13 cellular contexts compared by ENCODE assay signal in genomic region chr20:63070301-63070625, GRCh38.
DNase-seq lines count a peak whose midpoint lies in the region; ATAC-seq and TF ChIP-seq lines count a peak whose summit lies in the region.
"Had no signal": no experiment of that assay in that cellular context is flagged by ENCODE, and none has a peak within 500 bp of the region (broad histone marks: within the 10 kb centered on the region; RNA-seq: fewer than 3 reads in every experiment).

No MANE protein-coding gene starts in this region.

- ATAC-seq in left cardiac atrium (no peak), WTC11 (no peak), HG03442 (IDR thresholded peaks at IDR 0.05; ENCODE audit: unreplicated experiment) (no peak)
- no peak for ATAC-seq in CD4-positive, alpha-beta T cell (ENCODE audit: poor library complexity)

- H3K4me3 Mint-ChIP-seq in WTC11: no peak overlapping the region
- no peak overlapping the region for H3K4me3 Mint-ChIP-seq in CD4-positive, alpha-beta T cell
- H3K4me3 Mint-ChIP-seq: B cell; CD8-positive, alpha-beta memory T cell had no signal

- CTCF ChIA-PET in WTC11 (lab: Charles Lee): interaction anchor here (0.6 to 3.7 kb wide), 4 partner anchors 14 to 153 kb away, joined by 4 to 12 read pairs (median 6); no protein-coding TSS in a partner anchor
- CTCF ChIA-PET in CD4-positive, alpha-beta T cell (lab: Charles Lee): no interaction called here

- no peaks in the 10 kb centered on the region for H3K36me3 ChIP-seq in left ventricle myocardium inferior

- POLR2A ChIA-PET in WTC11 (lab: Charles Lee): interaction anchor here (1.0 kb wide), 1 partner anchor 12 kb away, joined by 6 read pairs; no protein-coding TSS in a partner anchor
- POLR2A ChIA-PET in CD4-positive, alpha-beta T cell (lab: Charles Lee): no interaction called here

- H3K36me3 Mint-ChIP-seq in WTC11: no peaks in the 10 kb centered on the region
- no peaks in the 10 kb centered on the region for H3K36me3 Mint-ChIP-seq in CD4-positive, alpha-beta T cell (ENCODE audit: low read depth)
- H3K36me3 Mint-ChIP-seq: CD8-positive, alpha-beta memory T cell had no signal

- peaks cover 30% of the 10 kb centered on the region for H3K27me3 Mint-ChIP-seq in WTC11 (ENCODE audit: low read depth)
- H3K27me3 Mint-ChIP-seq in CD4-positive, alpha-beta T cell: peaks cover 54% of the 10 kb centered on the region

- no peak for TF ChIP-seq CTCF in left ventricle myocardium inferior (IDR thresholded peaks at IDR 0.05; ENCODE audit: borderline replicate concordance)
- no peak for TF ChIP-seq CTCF in WTC11 (IDR thresholded peaks at IDR 0.05)
- TF ChIP-seq CTCF in CD4-positive, alpha-beta T cell (IDR thresholded peaks at IDR 0.05): no peak

- no peak overlapping the region for H3K27ac Mint-ChIP-seq in WTC11
- no peak overlapping the region for H3K27ac Mint-ChIP-seq in CD4-positive, alpha-beta T cell
- H3K27ac Mint-ChIP-seq: B cell; CD8-positive, alpha-beta memory T cell; H9 had no signal

- peaks cover 8% of the 10 kb centered on the region for H3K4me1 ChIP-seq in left ventricle myocardium inferior
- H3K4me1 ChIP-seq: Caco-2 had no signal

- peaks cover 4% of the 10 kb centered on the region for H3K4me1 Mint-ChIP-seq in WTC11
- H3K4me1 Mint-ChIP-seq in CD4-positive, alpha-beta T cell (ENCODE audit: low read depth): no peaks in the 10 kb centered on the region
- H3K4me1 Mint-ChIP-seq: B cell had no signal

- H3K9me3 ChIP-seq in left ventricle myocardium inferior (replicated peaks): peaks cover 2% of the 10 kb centered on the region
- H3K9me3 ChIP-seq in CD4-positive, alpha-beta T cell (ENCODE audit: control insufficient read depth, low read length): no peaks in the 10 kb centered on the region
- H3K9me3 ChIP-seq: Caco-2 had no signal

- DNase-seq in left cardiac atrium: peak; percentile 16
- no peak for DNase-seq in left ventricle myocardium inferior
- DNase-seq in WTC11 (ENCODE audit: low spot score): peak; percentile 4
- DNase-seq in posterior vena cava (ENCODE audit: low spot score): peak; percentile 23
- no peak for DNase-seq in NCI-H187 (lab: John Stamatoyannopoulos, UW)
- no peak for DNase-seq in CD4-positive, alpha-beta T cell
- DNase-seq: GDM1 had no signal

- H3K4me3 ChIP-seq in left ventricle myocardium inferior: no peak overlapping the region

- H3K27me3 ChIP-seq in left ventricle myocardium inferior (ENCODE audit: low read depth): peaks cover 92% of the 10 kb centered on the region
- H3K27me3 ChIP-seq in CD4-positive, alpha-beta T cell (ENCODE audit: control insufficient read depth, insufficient read depth, low read length): peaks cover 51% of the 10 kb centered on the region

- intact Hi-C loops in left cardiac atrium (cut with DNase I) (no loop called here), left ventricle myocardium inferior (cut with micrococcal nuclease) (no loop called here), posterior vena cava (cut with DNase I) (no loop called here)
- intact Hi-C loops in CD4-positive, alpha-beta T cell (cut with DNase I, micrococcal nuclease): no loop called here

- H3K9me3 Mint-ChIP-seq in WTC11: 0 out of 2 replicates have a peak, but pooled peaks cover 8% of the 10 kb centered on the region
- peaks cover 2% of the 10 kb centered on the region for H3K9me3 Mint-ChIP-seq in CD4-positive, alpha-beta T cell

- no peak overlapping the region for H3K27ac ChIP-seq in left ventricle myocardium inferior (replicated peaks)
- H3K27ac ChIP-seq in CD4-positive, alpha-beta T cell (ENCODE audit: low read depth, low read length): no peak overlapping the region
- H3K27ac ChIP-seq: C4-2B had no signal

TF ChIP-seq in WTC11, 78 proteins besides CTCF, POLR2A, EP300 and RAD21 (continues in another document):
- TF ChIP-seq E2F5 (CRISPR knock-in tag; IDR thresholded peaks at IDR 0.05) (no peak), EMX1 (CRISPR knock-in tag; IDR thresholded peaks at IDR 0.05) (no peak), SMAD3 (CRISPR knock-in tag; IDR thresholded peaks at IDR 0.05; ENCODE audit: borderline replicate concordance) (no peak), CDX4 (CRISPR knock-in tag; IDR thresholded peaks at IDR 0.05; ENCODE audit: borderline replicate concordance) (no peak), MAX (CRISPR knock-in tag; IDR thresholded peaks at IDR 0.05) (no peak), ZBTB21 (CRISPR knock-in tag; IDR thresholded peaks at IDR 0.05; ENCODE audit: borderline replicate concordance) (no peak), AFF4 (CRISPR knock-in tag; IDR thresholded peaks at IDR 0.05; ENCODE audit: borderline replicate concordance) (no peak), STAT6 (CRISPR knock-in tag; conservative IDR thresholded peaks at IDR 0.05; ENCODE audit: low read depth) (no peak), ZSCAN18 (CRISPR knock-in tag; IDR thresholded peaks at IDR 0.05) (no peak), MYBL2 (CRISPR knock-in tag; IDR thresholded peaks at IDR 0.05) (no peak)

Comparison
In these comparisons a context has a peak if more than half of its experiments do, and no peak if none do; other contexts are left out.
1. DNase-seq: peak in left cardiac atrium (single experiment), WTC11 (single experiment) and posterior vena cava (single experiment); none in left ventricle myocardium inferior (single experiment), NCI-H187 (0 of 2) and CD4-positive, alpha-beta T cell (0 of 10).